Comparison of ENCODE assay signal across 8 cellular contexts in the genomic region with DNA sequence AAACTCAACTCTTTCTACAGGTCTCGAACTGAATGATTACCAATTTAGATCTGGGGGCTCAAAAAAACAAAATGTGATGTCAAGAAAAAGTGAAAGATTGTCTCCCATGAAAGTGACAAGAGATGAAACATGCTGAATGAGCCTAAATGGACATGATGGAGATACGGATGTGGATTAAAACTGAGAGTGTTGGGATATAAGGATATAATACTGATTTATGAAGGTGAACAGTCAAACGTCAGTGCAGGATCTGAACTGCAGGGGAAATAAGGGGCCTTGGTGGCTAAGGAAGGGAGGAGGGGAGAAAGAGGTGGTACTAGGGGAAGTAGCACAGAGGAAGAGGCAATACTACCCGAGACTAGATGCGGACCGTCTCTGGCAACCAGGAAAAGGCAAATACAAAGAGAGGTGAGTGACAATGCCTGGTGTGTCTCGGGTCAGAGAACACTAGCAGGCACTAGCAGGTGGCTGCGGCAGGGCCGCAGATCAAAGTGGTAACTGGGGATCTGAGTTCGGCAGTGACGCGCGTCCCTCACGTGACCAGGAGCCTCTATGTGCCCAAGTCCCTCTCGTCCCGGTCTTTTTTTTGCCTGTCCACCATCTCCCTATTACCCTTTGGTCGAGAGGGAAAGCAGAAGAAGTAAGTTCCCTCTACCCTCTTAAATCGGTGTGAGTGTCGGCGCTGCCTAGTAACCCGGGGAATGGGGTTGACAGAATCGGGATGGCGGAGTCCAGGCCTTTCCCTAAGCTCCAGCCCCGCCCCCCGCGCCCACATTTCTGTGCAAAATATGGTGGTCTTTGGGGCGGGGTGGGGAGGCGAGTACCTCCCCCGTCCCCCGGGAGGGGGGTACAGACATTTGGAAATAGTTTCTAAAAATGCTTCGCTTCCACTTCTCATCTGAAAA. TPM values are rescaled to one million over a fixed set of nuclear protein-coding genes. Genes with fewer than 3 reads are reported as not detected.
A peak's percentile ranks its signal among the peaks of the same experiment; 100 is the strongest.
DNase-seq lines count a peak whose midpoint lies in the region; ATAC-seq and TF ChIP-seq lines count a peak whose summit lies in the region.

A gene with protein sequence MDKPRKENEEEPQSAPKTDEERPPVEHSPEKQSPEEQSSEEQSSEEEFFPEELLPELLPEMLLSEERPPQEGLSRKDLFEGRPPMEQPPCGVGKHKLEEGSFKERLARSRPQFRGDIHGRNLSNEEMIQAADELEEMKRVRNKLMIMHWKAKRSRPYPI (plus strand): TSS at position 590 of the 905 bp plus-strand sequence. CDS start 942 bp downstream, outside the sequence.

- WGBS in body of pancreas, 2 donors, result 2 to 3% methylated on average over 20 to 22 of the region's 31 CpGs

- TF ChIP-seq CTCF in body of pancreas (IDR thresholded peaks at IDR 0.05), result peak in 1 of 7 experiments; percentile 14

- H3K27me3 ChIP-seq in body of pancreas, result no peaks in the 10 kb centered on the region

- peak; percentile 43 for DNase-seq in Daoy (ENCODE audit: low read depth)
- DNase-seq in Jurkat, Clone E6-1 (ENCODE audit: low read depth, low spot score), result peak; percentile 28
- DNase-seq in SHP77 treated with DMSO at 0.1 percent for 48 hours (lab: John Stamatoyannopoulos, UW), result peak; percentile 16
- peak; percentile 60 to 77 (median 68) for DNase-seq in body of pancreas
- no peak for DNase-seq in renal cortical epithelial cell (ENCODE audit: low read depth)

- ATAC-seq in GM21528 (IDR thresholded peaks at IDR 0.05; ENCODE audit: low FRiP score, unreplicated experiment), result peak; percentile 69
- ATAC-seq in body of pancreas, result peak; percentile 74
- ATAC-seq in HG03095 (IDR thresholded peaks at IDR 0.05; ENCODE audit: unreplicated experiment), result no peak

- TF ChIP-seq POLR2A in body of pancreas (IDR thresholded peaks at IDR 0.05), result peak in 2 of 3 donors; percentile 38 to 65

- intact Hi-C loops in body of pancreas (cut with DNase I), result no loop called here

- no peaks in the 10 kb centered on the region for H3K36me3 ChIP-seq in body of pancreas (replicated peaks in 1 of 2; ENCODE audit: insufficient read depth in 1 of 2, low read depth in 2 of 2)

- peak within 1 kb of the TSS; percentile 64 to 92 (median 81) for H3K27ac ChIP-seq in body of pancreas

- H3K4me3 ChIP-seq in Jurkat, Clone E6-1 (ENCODE audit: low read length), result peak within 1 kb of the TSS; percentile 65
- H3K4me3 ChIP-seq in body of pancreas, result peak within 1 kb of the TSS; percentile 31 to 45
- peak within 1 kb of the TSS; percentile 67 for H3K4me3 ChIP-seq in iPS-11a (ENCODE audit: low read depth, low read length)

- peaks cover 7% of the 10 kb centered on the region for H3K4me1 ChIP-seq in body of pancreas

- H3K9me3 ChIP-seq in body of pancreas, result no peaks in the 10 kb centered on the region

RNA-seq across cellular contexts. Expression of the gene that starts here (rescaled TPM):
- total RNA-seq in Daoy (2014; rRNA removed; shearing (Covaris generic)), result 14.7 and 19.0 TPM in 2 replicates
- 13.3 TPM for polyA plus RNA-seq in Jurkat, Clone E6-1 (2012; ENCODE audit: insufficient read depth, insufficient read length)
- total RNA-seq in body of pancreas, result 10 to 100 TPM; 14.8 to 28.0 TPM
- total RNA-seq in renal cortical epithelial cell, result 19.6 and 28.8 TPM in 2 replicates
